20 cellular contexts compared by ENCODE assay signal in the genomic region with DNA sequence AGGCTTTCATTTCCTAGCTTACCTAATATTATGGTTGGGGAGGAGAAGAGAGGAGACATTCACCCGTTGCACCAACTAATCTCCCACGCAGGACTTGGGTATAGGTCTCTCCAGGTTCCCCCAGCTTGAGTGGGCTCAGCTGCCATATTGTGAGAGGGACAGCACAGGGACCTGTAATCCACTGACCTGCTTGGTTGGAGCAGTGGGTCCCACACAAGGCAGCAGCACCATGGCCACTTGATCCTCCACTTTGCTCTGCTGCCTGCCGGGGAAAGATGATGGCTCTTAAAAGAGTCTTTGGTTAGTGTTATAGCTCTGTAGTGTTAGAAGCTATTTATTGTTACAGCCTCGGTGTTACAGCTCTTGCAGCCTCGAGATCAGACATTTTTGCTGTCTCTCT. TPM values are rescaled to one million over a fixed set of nuclear protein-coding genes. Genes with fewer than 3 reads are reported as not detected.
DNase-seq lines count a peak whose midpoint lies in the region; ATAC-seq, FAIRE-seq and TF ChIP-seq lines count a peak whose summit lies in the region.
"Had no signal": no experiment of that assay in that cellular context is flagged by ENCODE, and none has a peak within 500 bp of the region (broad histone marks: within the 10 kb centered on the region; RNA-seq: fewer than 3 reads in every experiment).

No MANE protein-coding gene starts in this region.

- H3K36me3 ChIP-seq in endothelial cell of umbilical vein (ENCODE audit: control insufficient read depth in 2 of 2, extremely low read depth in 1 of 2, insufficient read depth in 2 of 2, low read length in 2 of 2) (no peaks in the 10 kb centered on the region), rectal smooth muscle tissue (ENCODE audit: control insufficient read depth, insufficient read depth, low read length) (no peaks in the 10 kb centered on the region)
- H3K36me3 ChIP-seq: pancreas, spleen had no signal

- H3K79me2 ChIP-seq in endothelial cell of umbilical vein (ENCODE audit: control insufficient read depth, insufficient read depth, low read length), result no peaks in the 10 kb centered on the region
- H3K79me2 ChIP-seq: hepatocyte had no signal

- TF ChIP-seq CTCF in AG04450 (IDR thresholded peaks at IDR 0.05; ENCODE audit: low read depth, low read length) (no peak), endothelial cell of umbilical vein (IDR thresholded peaks at IDR 0.05; ENCODE audit: extremely low read depth in 1 of 2, insufficient read depth in 1 of 2, low read depth in 1 of 2, low read length in 2 of 2) (no peak), progenitor cell of endocrine pancreas (IDR thresholded peaks at IDR 0.05; ENCODE audit: unreplicated experiment) (no peak)

- no peaks in the 10 kb centered on the region for H3K9me1 ChIP-seq in endothelial cell of umbilical vein (replicated peaks; ENCODE audit: control insufficient read depth, extremely low read depth, insufficient read depth, low read length)

- H3K4me1 ChIP-seq in endothelial cell of umbilical vein (ENCODE audit: control insufficient read depth, extremely low read depth, insufficient read depth, low read length) (no peaks in the 10 kb centered on the region), rectal smooth muscle tissue (ENCODE audit: control insufficient read depth, insufficient read depth, low read length) (peaks cover 3% of the 10 kb centered on the region)
- H3K4me1 ChIP-seq: Caco-2, pancreas, spleen had no signal

- POLR2A ChIA-PET in AG04450 (lab: Yijun Ruan, JAX) (interaction anchor here (0.8 kb wide), 1 partner anchor 149 kb away, joined by 5 read pairs; no protein-coding TSS in a partner anchor), endothelial cell of umbilical vein (lab: Charles Lee) (no interaction called here)
- POLR2A ChIA-PET in activated CD8-positive, alpha-beta T cell treated with anti-CD3 and anti-CD28 coated beads, Interleukin-2, amount 10 ng/mL, durations not matched to agents 7 days and 5 days (lab: Charles Lee), result no interaction called here

- DNase-seq in AG04450 (ENCODE audit: low read depth, low spot score) (no peak), NCI-H226 (peak; percentile 3), endothelial cell of umbilical vein (ENCODE audit: low read depth, low spot score) (no peak), progenitor cell of endocrine pancreas (ENCODE audit: low spot score, unreplicated experiment) (no peak), NCI-H2081 (lab: John Stamatoyannopoulos, UW) (no peak), kidney tubule cell (ENCODE audit: low spot score) (no peak)
- no peak for DNase-seq in activated CD8-positive, alpha-beta T cell treated with anti-CD3 and anti-CD28 coated beads, Interleukin-2, amount 10 ng/mL, durations not matched to agents 7 days and 5 days
- DNase-seq: activated CD8-positive, alpha-beta memory T cell treated with anti-CD3 and anti-CD28 coated beads, Interleukin-2, amount 50 U/mL, for 48 hours; activated naive CD4-positive, alpha-beta T cell; Caco-2; dorsolateral prefrontal cortex; NCI-H1105 treated with DMSO at 0.1 percent for 48 hours; pancreas; SHP77 treated with DMSO at 0.1 percent for 48 hours; spleen; T-helper 9 cell had no signal

- H3K4me1 Mint-ChIP-seq in activated CD8-positive, alpha-beta T cell treated with anti-CD3 and anti-CD28 coated beads, Interleukin-2, amount 10 ng/mL, durations not matched to agents 7 days and 5 days (ENCODE audit: low read depth), result no peaks in the 10 kb centered on the region
- H3K4me1 Mint-ChIP-seq in progenitor cell of endocrine pancreas (ENCODE audit: low read depth), result no peaks in the 10 kb centered on the region

- no peaks in the 10 kb centered on the region for H3K9me3 Mint-ChIP-seq in activated CD8-positive, alpha-beta T cell treated with anti-CD3 and anti-CD28 coated beads, Interleukin-2, amount 10 ng/mL, durations not matched to agents 7 days and 5 days (ENCODE audit: insufficient read depth)
- H3K9me3 Mint-ChIP-seq in progenitor cell of endocrine pancreas (ENCODE audit: low read depth), result peaks cover 40% of the 10 kb centered on the region

- H3K36me3 Mint-ChIP-seq in activated CD8-positive, alpha-beta T cell treated with anti-CD3 and anti-CD28 coated beads, Interleukin-2, amount 10 ng/mL, durations not matched to agents 7 days and 5 days (ENCODE audit: low read depth), result no peaks in the 10 kb centered on the region
- peaks cover 40% of the 10 kb centered on the region for H3K36me3 Mint-ChIP-seq in progenitor cell of endocrine pancreas (ENCODE audit: insufficient read depth)

- no peaks in the 10 kb centered on the region for H3K27me3 Mint-ChIP-seq in activated CD8-positive, alpha-beta T cell treated with anti-CD3 and anti-CD28 coated beads, Interleukin-2, amount 10 ng/mL, durations not matched to agents 7 days and 5 days (ENCODE audit: low read depth)
- H3K27me3 Mint-ChIP-seq in progenitor cell of endocrine pancreas, result no peaks in the 10 kb centered on the region
- H3K27me3 Mint-ChIP-seq: stimulated activated memory B cell treated with anti-CD40 and anti-IgM and Interleukin-4, amounts not matched to agents 10 μg/mL and 1 μg/mL and 100 μg/mL, for 72 hours had no signal

- no peak for TF ChIP-seq POLR2A in endothelial cell of umbilical vein (IDR thresholded peaks at IDR 0.05; ENCODE audit: low read depth, low read length)

- H3K27ac Mint-ChIP-seq in activated CD8-positive, alpha-beta T cell treated with anti-CD3 and anti-CD28 coated beads, Interleukin-2, amount 10 ng/mL, durations not matched to agents 7 days and 5 days, result no peak overlapping the region
- no peak overlapping the region for H3K27ac Mint-ChIP-seq in progenitor cell of endocrine pancreas
- H3K27ac Mint-ChIP-seq: stimulated activated memory B cell treated with anti-CD40 and anti-IgM and Interleukin-4, amounts not matched to agents 10 μg/mL and 1 μg/mL and 100 μg/mL, for 72 hours had no signal

- H3K9ac ChIP-seq in endothelial cell of umbilical vein (replicated peaks; ENCODE audit: extremely low read depth, insufficient read depth, low read length) (no peak overlapping the region), rectal smooth muscle tissue (ENCODE audit: low read length) (no peak overlapping the region)
- H3K9ac ChIP-seq: KMS-11 had no signal

- peak overlapping the region; percentile 2 for H2AFZ ChIP-seq in endothelial cell of umbilical vein (ENCODE audit: low read depth, low read length)
- H2AFZ ChIP-seq: hepatocyte had no signal

- H3K4me3 ChIP-seq in AG04450 (ENCODE audit: low read depth, low read length) (no peak overlapping the region), endothelial cell of umbilical vein (replicated peaks in 1 of 3; ENCODE audit: insufficient read depth in 1 of 3, low read depth in 1 of 3, low read length in 3 of 3) (no peak overlapping the region), rectal smooth muscle tissue (ENCODE audit: low read length) (no peak overlapping the region)
- H3K4me3 ChIP-seq: dorsolateral prefrontal cortex, hepatocyte, pancreas, spleen had no signal

- CTCF ChIA-PET in AG04450 (lab: Charles Lee) (interaction anchor here (0.5 to 1.1 kb wide), 2 partner anchors 13 to 151 kb away, joined by 3 to 5 read pairs; no protein-coding TSS in a partner anchor), endothelial cell of umbilical vein (lab: Charles Lee) (interaction anchor here (1.0 to 1.8 kb wide), 2 partner anchors 22 to 54 kb away, joined by 3 to 8 read pairs; no protein-coding TSS in a partner anchor)
- CTCF ChIA-PET in activated CD8-positive, alpha-beta T cell treated with anti-CD3 and anti-CD28 coated beads, Interleukin-2, amount 10 ng/mL, durations not matched to agents 7 days and 5 days (lab: Charles Lee), result interaction anchor here (0.7 kb wide), 1 partner anchor 99 kb away, joined by 3 read pairs; a partner anchor contains a TSS

- no TSS peak for BruUV-seq in endothelial cell of umbilical vein (replicated peaks; lab: Mats Ljungman, UMichigan)

- dilution Hi-C loops in endothelial cell of umbilical vein (cut with MboI; ENCODE audit: extremely low pct_ligation_motif_present, low sequenced_read_pairs), result no loop called here

- ATAC-seq in activated CD8-positive, alpha-beta T cell treated with anti-CD3 and anti-CD28 coated beads, Interleukin-2, amount 10 ng/mL, durations not matched to agents 7 days and 5 days, result no peak

- no peak overlapping the region for H3K4me2 ChIP-seq in endothelial cell of umbilical vein (ENCODE audit: insufficient read depth, low read length)
- H3K4me2 ChIP-seq: hepatocyte, KMS-11 had no signal

- intact Hi-C loops in endothelial cell of umbilical vein (cut with micrococcal nuclease), result no loop called here

- FAIRE-seq in endothelial cell of umbilical vein (lab: Jason Lieb, UNC), result no peak
- FAIRE-seq: pancreas had no signal

- H3K4me3 Mint-ChIP-seq in activated CD8-positive, alpha-beta T cell treated with anti-CD3 and anti-CD28 coated beads, Interleukin-2, amount 10 ng/mL, durations not matched to agents 7 days and 5 days, result no peak overlapping the region
- H3K4me3 Mint-ChIP-seq in progenitor cell of endocrine pancreas (ENCODE audit: low read depth), result no peak overlapping the region
- H3K4me3 Mint-ChIP-seq: stimulated activated memory B cell treated with anti-CD40 and anti-IgM and Interleukin-4, amounts not matched to agents 10 μg/mL and 1 μg/mL and 100 μg/mL, for 72 hours had no signal

- H3K9me3 ChIP-seq in AG04450 (ENCODE audit: control insufficient read depth, insufficient read depth, low read length), result no peaks in the 10 kb centered on the region
- no peaks in the 10 kb centered on the region for H3K9me3 ChIP-seq in endothelial cell of umbilical vein (replicated peaks; ENCODE audit: control insufficient read depth, insufficient read depth, low read length)
- H3K9me3 ChIP-seq: pancreas had no signal

- H4K20me1 ChIP-seq in endothelial cell of umbilical vein (replicated peaks; ENCODE audit: control insufficient read depth, extremely low read depth, insufficient read depth, low read length), result no peaks in the 10 kb centered on the region

- peak overlapping the region; percentile 83 for H3K27ac ChIP-seq in AG04450 (ENCODE audit: low read depth, low read length)
- no peak overlapping the region for H3K27ac ChIP-seq in endothelial cell of umbilical vein (ENCODE audit: insufficient read depth, low read depth, low read length)
- H3K27ac ChIP-seq in rectal smooth muscle tissue (ENCODE audit: low read depth, low read length), result peak overlapping the region; percentile 55
- H3K27ac ChIP-seq: dorsolateral prefrontal cortex, hepatocyte, KMS-11, pancreas, spleen had no signal

- H3K27me3 ChIP-seq in AG04450 (ENCODE audit: control insufficient read depth, insufficient read depth, low read length), result no peaks in the 10 kb centered on the region
- no peaks in the 10 kb centered on the region for H3K27me3 ChIP-seq in endothelial cell of umbilical vein (ENCODE audit: control insufficient read depth in 2 of 2, insufficient read depth in 2 of 2, low read length in 2 of 2)
- H3K27me3 ChIP-seq in rectal smooth muscle tissue (ENCODE audit: control insufficient read depth, insufficient read depth, low read length), result no peaks in the 10 kb centered on the region
- H3K27me3 ChIP-seq: dorsolateral prefrontal cortex, hepatocyte, pancreas, spleen had no signal

RNA-seq across cellular contexts. Expression of a gene that starts 22.5 kb away (rescaled TPM):
- polyA plus RNA-seq in AG04450 (2011; rRNA removed), result 42.9 and 60.7 TPM in 2 replicates
- 17.1 and 31.6 TPM in 2 replicates for polyA minus RNA-seq in AG04450 (2011; rRNA and poly(A)+ RNA removed)
- 36.7 and 36.8 TPM in 2 replicates for total RNA-seq in endothelial cell of umbilical vein
- polyA plus RNA-seq in endothelial cell of umbilical vein, result 5.1 and 8.1 TPM in 2 replicates
- 17.2 and 18.6 TPM in 2 replicates for polyA plus RNA-seq in endothelial cell of umbilical vein (2011; cell fraction: cytosol; rRNA removed)
- 14.6 and 19.4 TPM in 2 replicates for polyA plus RNA-seq in endothelial cell of umbilical vein (2011; cell fraction: nucleus; rRNA removed)
- polyA plus RNA-seq in endothelial cell of umbilical vein (2012), result 29.9 and 48.7 TPM in 2 replicates
- polyA minus RNA-seq in endothelial cell of umbilical vein, result 7.2 and 15.2 TPM in 2 replicates
- 27.7 TPM for polyA minus RNA-seq in endothelial cell of umbilical vein (2011; cell fraction: cytosol; rRNA and poly(A)+ RNA removed)
- 25.1 and 33.0 TPM in 2 replicates for polyA minus RNA-seq in endothelial cell of umbilical vein (2011; cell fraction: nucleus; rRNA and poly(A)+ RNA removed)
- 10 to 100 TPM; 44.0 to 47.1 TPM for total RNA-seq in activated CD8-positive, alpha-beta T cell treated with anti-CD3 and anti-CD28 coated beads, Interleukin-2, amount 10 ng/mL, durations not matched to agents 7 days and 5 days
- 60.3 and 62.0 TPM in 2 replicates for total RNA-seq in progenitor cell of endocrine pancreas
